23 cellular contexts compared by ENCODE assay signal in genomic region chr14:101301011-101301410, GRCh38.
DNase-seq lines count a peak whose midpoint lies in the region; ATAC-seq and TF ChIP-seq lines count a peak whose summit lies in the region.
"Had no signal": no experiment of that assay in that cellular context is flagged by ENCODE, and none has a peak within 500 bp of the region (broad histone marks: within the 10 kb centered on the region; RNA-seq: fewer than 3 reads in every experiment).

No MANE protein-coding gene starts in this region.

- peak; percentile 79 for ATAC-seq in WTC11
- ATAC-seq: A549 had no signal

- no peaks in the 10 kb centered on the region for H3K27me3 ChIP-seq in H7 (ENCODE audit: control insufficient read depth, insufficient read depth, low read length)
- H3K27me3 ChIP-seq in iPS-18a (ENCODE audit: control insufficient read depth, insufficient read depth, low read length): no peaks in the 10 kb centered on the region

- POLR2A ChIA-PET in WTC11 (lab: Charles Lee) (no interaction called here), GM10248 (lab: Yijun Ruan, JAX) (no interaction called here)

- H3K36me3 ChIP-seq in H7 (replicated peaks; ENCODE audit: control insufficient read depth, insufficient read depth, low read length) (no peaks in the 10 kb centered on the region), iPS-18a (ENCODE audit: control insufficient read depth, low read depth, low read length) (no peaks in the 10 kb centered on the region)

- peaks cover 22% of the 10 kb centered on the region for H3K36me3 Mint-ChIP-seq in WTC11
- no peaks in the 10 kb centered on the region for H3K36me3 Mint-ChIP-seq in type B pancreatic cell
- H3K36me3 Mint-ChIP-seq: CD14-positive monocyte had no signal

- H3K9ac ChIP-seq in iPS-18a (ENCODE audit: low read length): peak overlapping the region; percentile 4
- H3K9ac ChIP-seq: GM23248, KMS-11 had no signal

- peaks cover 9% of the 10 kb centered on the region for H3K27me3 Mint-ChIP-seq in WTC11 (ENCODE audit: low read depth)
- peaks cover 10% of the 10 kb centered on the region for H3K27me3 Mint-ChIP-seq in type B pancreatic cell

- H3K4me1 ChIP-seq in iPS-18a (ENCODE audit: control insufficient read depth, low read depth, low read length): peaks cover 20% of the 10 kb centered on the region
- H3K4me1 ChIP-seq: A549 had no signal

- peak; percentile 35 for DNase-seq in H7
- DNase-seq in WTC11 (ENCODE audit: low spot score): no peak
- no peak for DNase-seq in type B pancreatic cell (ENCODE audit: extremely low spot score, unreplicated experiment)
- DNase-seq in head of caudate nucleus: no peak
- DNase-seq in GM10248 (ENCODE audit: extremely low spot score): no peak
- DNase-seq in cerebellar cortex (ENCODE audit: low spot score): no peak
- DNase-seq: EL, GM23248, IMR-90, NCI-H1092 treated with DMSO at 0.1 percent for 48 hours, NCI-H1436 treated with DMSO at 0.1 percent for 48 hours, NCI-H1930, NCI-H510A, NCI-H748 treated with DMSO at 0.1 percent for 48 hours, SHP77 treated with DMSO at 0.1 percent for 48 hours, SW 1271 had no signal

- no peak overlapping the region for H3K27ac ChIP-seq in iPS-18a (ENCODE audit: low read length)
- H3K27ac ChIP-seq: A549, GM23248, KMS-11, RWPE1, SK-N-MC had no signal

- no peak for TF ChIP-seq CTCF in WTC11 (IDR thresholded peaks at IDR 0.05)
- no peak for TF ChIP-seq CTCF in type B pancreatic cell (conservative IDR thresholded peaks at IDR 0.05)
- no peak for TF ChIP-seq CTCF in GM10248 (IDR thresholded peaks at IDR 0.05; ENCODE audit: control extremely low read depth, extremely low read depth, low read depth, missing control alignments)

- H3K4me3 ChIP-seq in H7 (ENCODE audit: insufficient read depth, low read depth, low read length) (no peak overlapping the region), iPS-18a (ENCODE audit: low read length) (no peak overlapping the region)
- H3K4me3 ChIP-seq: A549, GM23248, SK-N-MC had no signal

- H3K4me1 Mint-ChIP-seq in WTC11 (peaks cover 23% of the 10 kb centered on the region), type B pancreatic cell (ENCODE audit: unreplicated experiment) (peaks cover 4% of the 10 kb centered on the region)
- H3K4me1 Mint-ChIP-seq: B cell, CD14-positive monocyte had no signal

- CTCF ChIA-PET in WTC11 (lab: Charles Lee) (interaction anchor here (1.1 kb wide), 1 partner anchor 65 kb away, joined by 3 read pairs; no protein-coding TSS in a partner anchor), GM10248 (lab: Yijun Ruan, JAX) (no interaction called here)

- H3K27ac Mint-ChIP-seq in WTC11 (peak overlapping the region; percentile 85), type B pancreatic cell (peak overlapping the region; percentile 21)
- H3K27ac Mint-ChIP-seq: B cell, CD14-positive monocyte had no signal

- no peaks in the 10 kb centered on the region for H3K9me3 ChIP-seq in iPS-18a (ENCODE audit: control insufficient read depth, low read depth, low read length)

- H3K4me3 Mint-ChIP-seq in WTC11 (no peak overlapping the region), type B pancreatic cell (peak overlapping the region; percentile 6)
- H3K4me3 Mint-ChIP-seq: B cell, CD14-positive monocyte had no signal

- H3K9me3 Mint-ChIP-seq in WTC11 (peaks cover 23% of the 10 kb centered on the region), type B pancreatic cell (peaks cover 7% of the 10 kb centered on the region)

- intact Hi-C loops in head of caudate nucleus (cut with DNase I): no loop called here

TF ChIP-seq in WTC11, 78 proteins besides CTCF, POLR2A, EP300 and RAD21:
- TF ChIP-seq PRRX2 (CRISPR knock-in tag; IDR thresholded peaks at IDR 0.05) (no peak), RELA (CRISPR knock-in tag; IDR thresholded peaks at IDR 0.05; ENCODE audit: borderline replicate concordance) (no peak), SMAD4 (CRISPR knock-in tag; IDR thresholded peaks at IDR 0.05) (no peak), NFATC4 (CRISPR knock-in tag; IDR thresholded peaks at IDR 0.05) (no peak), SOX15 (CRISPR knock-in tag; IDR thresholded peaks at IDR 0.05) (no peak), ZNF532 (CRISPR knock-in tag; IDR thresholded peaks at IDR 0.05; ENCODE audit: borderline replicate concordance) (no peak), E2F4 (CRISPR knock-in tag; IDR thresholded peaks at IDR 0.05; ENCODE audit: borderline replicate concordance, low read depth) (no peak), ATF1 (CRISPR knock-in tag; IDR thresholded peaks at IDR 0.05) (no peak), HMGA2 (CRISPR knock-in tag; IDR thresholded peaks at IDR 0.05) (no peak), GTF2I (CRISPR knock-in tag; conservative IDR thresholded peaks at IDR 0.05) (no peak)
- TF ChIP-seq, protein P1, sequence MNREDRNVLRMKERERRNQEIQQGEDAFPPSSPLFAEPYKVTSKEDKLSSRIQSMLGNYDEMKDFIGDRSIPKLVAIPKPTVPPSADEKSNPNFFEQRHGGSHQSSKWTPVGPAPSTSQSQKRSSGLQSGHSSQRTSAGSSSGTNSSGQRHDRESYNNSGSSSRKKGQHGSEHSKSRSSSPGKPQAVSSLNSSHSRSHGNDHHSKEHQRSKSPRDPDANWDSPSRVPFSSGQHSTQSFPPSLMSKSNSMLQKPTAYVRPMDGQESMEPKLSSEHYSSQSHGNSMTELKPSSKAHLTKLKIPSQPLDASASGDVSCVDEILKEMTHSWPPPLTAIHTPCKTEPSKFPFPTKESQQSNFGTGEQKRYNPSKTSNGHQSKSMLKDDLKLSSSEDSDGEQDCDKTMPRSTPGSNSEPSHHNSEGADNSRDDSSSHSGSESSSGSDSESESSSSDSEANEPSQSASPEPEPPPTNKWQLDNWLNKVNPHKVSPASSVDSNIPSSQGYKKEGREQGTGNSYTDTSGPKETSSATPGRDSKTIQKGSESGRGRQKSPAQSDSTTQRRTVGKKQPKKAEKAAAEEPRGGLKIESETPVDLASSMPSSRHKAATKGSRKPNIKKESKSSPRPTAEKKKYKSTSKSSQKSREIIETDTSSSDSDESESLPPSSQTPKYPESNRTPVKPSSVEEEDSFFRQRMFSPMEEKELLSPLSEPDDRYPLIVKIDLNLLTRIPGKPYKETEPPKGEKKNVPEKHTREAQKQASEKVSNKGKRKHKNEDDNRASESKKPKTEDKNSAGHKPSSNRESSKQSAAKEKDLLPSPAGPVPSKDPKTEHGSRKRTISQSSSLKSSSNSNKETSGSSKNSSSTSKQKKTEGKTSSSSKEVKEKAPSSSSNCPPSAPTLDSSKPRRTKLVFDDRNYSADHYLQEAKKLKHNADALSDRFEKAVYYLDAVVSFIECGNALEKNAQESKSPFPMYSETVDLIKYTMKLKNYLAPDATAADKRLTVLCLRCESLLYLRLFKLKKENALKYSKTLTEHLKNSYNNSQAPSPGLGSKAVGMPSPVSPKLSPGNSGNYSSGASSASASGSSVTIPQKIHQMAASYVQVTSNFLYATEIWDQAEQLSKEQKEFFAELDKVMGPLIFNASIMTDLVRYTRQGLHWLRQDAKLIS (CRISPR knock-in tag; IDR thresholded peaks at IDR 0.05; ENCODE audit: borderline replicate concordance): no peak
